ENCODE assay signal across 8 cellular contexts in the genomic region with DNA sequence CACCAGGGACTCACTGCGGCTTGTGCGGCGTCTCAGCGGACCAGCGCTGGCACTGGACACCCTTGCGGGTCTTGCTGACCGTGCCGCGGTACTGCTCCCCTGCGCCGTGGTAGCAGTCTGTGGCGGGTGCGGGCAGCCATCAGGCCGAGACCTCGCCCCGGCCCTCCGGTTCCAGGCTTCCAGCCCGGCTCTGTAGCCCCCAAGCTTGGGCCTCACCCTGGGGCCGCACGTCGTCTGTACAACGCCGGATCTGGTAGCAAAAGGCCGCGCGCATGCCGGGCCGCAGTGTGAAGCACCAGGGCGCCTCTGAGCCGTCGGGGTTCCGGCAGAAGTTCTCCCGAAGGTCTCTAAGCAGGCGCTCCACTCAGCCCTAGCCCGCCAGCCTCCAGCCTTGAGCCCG. TPM values are rescaled to one million over a fixed set of nuclear protein-coding genes. Genes with fewer than 3 reads are reported as not detected.
DNase-seq lines count a peak whose midpoint lies in the region; ATAC-seq, FAIRE-seq and TF ChIP-seq lines count a peak whose summit lies in the region.
"Not testable (repeated sequence)": the region's sequence is repeated elsewhere in the genome, so short reads cannot be mapped to it uniquely, and the experiment has no call there.

No MANE protein-coding gene starts in this region.

- H3K4me1 ChIP-seq in NT2/D1 (ENCODE audit: insufficient read depth, insufficient read length); H1 (replicated peaks in 1 of 4; ENCODE audit: control insufficient read depth in 3 of 4, insufficient read depth in 4 of 4, low read length in 3 of 4); iPS-15b (ENCODE audit: control insufficient read depth, insufficient read depth, low read length): not testable (repeated sequence)
- H3K4me1 ChIP-seq in upper lobe of left lung, result peaks cover 20 to 39% (median 25%) of the 10 kb centered on the region in 4 donors

- peaks cover 14% of the 10 kb centered on the region for H3K23me2 ChIP-seq in H1 (ENCODE audit: low read depth, low read length)

- not testable (repeated sequence) for H3K4me3 ChIP-seq in NT2/D1 (ENCODE audit: insufficient read length, low read depth)
- peak overlapping the region in 3 of 4 experiments; percentile 49 to 74 (median 54); a peak in 6 of 8 replicates for H3K4me3 ChIP-seq in H1 (ENCODE audit: extremely low read depth in 1 of 4, insufficient read depth in 2 of 4, low read depth in 3 of 4, low read length in 4 of 4)
- H3K4me3 ChIP-seq in iPS-15b (ENCODE audit: low read depth, low read length), result peak overlapping the region; percentile 52
- peak overlapping the region in 4 of 7 experiments; percentile 29 to 40 (median 36) for H3K4me3 ChIP-seq in skin epidermis
- peak overlapping the region in 3 of 4 donors; percentile 33 to 42 (median 42) for H3K4me3 ChIP-seq in upper lobe of left lung

- H4K20me1 ChIP-seq in H1 (replicated peaks in 1 of 2; ENCODE audit: control insufficient read depth in 1 of 2, insufficient read depth in 2 of 2, low read length in 2 of 2), result not testable (repeated sequence)

- POLR2A ChIA-PET in H1 (lab: Charles Lee; ENCODE audit: partially characterized antibody), result interaction anchor here (0.7 kb wide), 1 partner anchor 19 kb away, joined by 3 read pairs; no protein-coding TSS in a partner anchor
- POLR2A ChIA-PET in naive thymus-derived CD8-positive, alpha-beta T cell (lab: Charles Lee), result not testable (repeated sequence)

- not testable (repeated sequence) for H4K91ac ChIP-seq in H1 (replicated peaks; ENCODE audit: insufficient read length, low read length)

- not testable (repeated sequence) for H3K56ac ChIP-seq in H1 (replicated peaks; ENCODE audit: insufficient read length, low read depth, low read length)

- not testable (repeated sequence) for TF ChIP-seq EP300 in H1 (IDR thresholded peaks at IDR 0.05; ENCODE audit: borderline replicate concordance in 1 of 2, low read depth in 2 of 2, low read length in 2 of 2); upper lobe of left lung (IDR thresholded peaks at IDR 0.05)

- H3K9me3 Mint-ChIP-seq in activated T-helper 17 cell treated with anti-CD3 and anti-CD28 coated beads, Interleukin-2, amount 50 U/mL, for 72 hours; naive thymus-derived CD8-positive, alpha-beta T cell: not testable (repeated sequence)

- not testable (repeated sequence) for H3K23ac ChIP-seq in H1 (ENCODE audit: insufficient read length)

- not testable (repeated sequence) for H2BK15ac ChIP-seq in H1 (ENCODE audit: low read length)

- H2BK120ac ChIP-seq in H1 (replicated peaks; ENCODE audit: low read depth, low read length), result not testable (repeated sequence)

- not testable (repeated sequence) for H3K27ac ChIP-seq in H1 (ENCODE audit: low read depth, low read length); skin epidermis; upper lobe of left lung

- FAIRE-seq in H1 (lab: Jason Lieb, UNC), result not testable (repeated sequence)

- WGBS in H1 (ENCODE audit: extremely low coverage in 1 of 2, insufficient coverage in 1 of 2, insufficient read length in 1 of 2, insufficient replicate concordance in 2 of 2, low coverage in 1 of 2, low lambda C conversion rate in 2 of 2, missing lambda C conversion rate in 1 of 2), 2 experiments, result 24% methylated on average over 20 of the region's 36 CpGs; no CpG with 5 or more reads in 1 of the 2 experiments
- 26% methylated on average over 16 of the region's 36 CpGs; no CpG with 5 or more reads in 1 of the 2 donors for WGBS in upper lobe of left lung, 2 donors

- not testable (repeated sequence) for TF ChIP-seq RAD21 in H1 (IDR thresholded peaks at IDR 0.05 in 1 of 2, conservative IDR thresholded peaks at IDR 0.05 in 1 of 2; ENCODE audit: low read depth in 2 of 2, low read length in 2 of 2)

- DNase-seq in ELF-1 (ENCODE audit: low read depth, low spot score) (peak; percentile 26), H1 (ENCODE audit: low read depth in 1 of 2, low spot score in 2 of 2) (peak in 1 of 2 experiments; percentile 64), upper lobe of left lung (peak in 1 of 2 donors; percentile 81)
- DNase-seq in NT2/D1 (ENCODE audit: low read depth, low spot score); naive thymus-derived CD8-positive, alpha-beta T cell: not testable (repeated sequence)

- peaks cover 25% of the 10 kb centered on the region for H3K36me3 Mint-ChIP-seq in activated T-helper 17 cell treated with anti-CD3 and anti-CD28 coated beads, Interleukin-2, amount 50 U/mL, for 72 hours (ENCODE audit: low read depth)
- H3K36me3 Mint-ChIP-seq in naive thymus-derived CD8-positive, alpha-beta T cell, result not testable (repeated sequence)

- not testable (repeated sequence) for H3K79me2 ChIP-seq in H1 (ENCODE audit: control insufficient read depth in 1 of 2, insufficient read depth in 2 of 2, low read length in 2 of 2)

- not testable (repeated sequence) for H3K27me3 Mint-ChIP-seq in activated T-helper 17 cell treated with anti-CD3 and anti-CD28 coated beads, Interleukin-2, amount 50 U/mL, for 72 hours; naive thymus-derived CD8-positive, alpha-beta T cell

- H2BK5ac ChIP-seq in H1 (ENCODE audit: low read depth, low read length), result not testable (repeated sequence)

- not testable (repeated sequence) for H3K4ac ChIP-seq in H1 (replicated peaks; ENCODE audit: insufficient read length, low read depth, low read length)

- H2AK5ac ChIP-seq in H1 (ENCODE audit: low read depth, low read length), result not testable (repeated sequence)

- H3K27me3 ChIP-seq in NT2/D1 (ENCODE audit: insufficient read depth, insufficient read length); H1 (replicated peaks in 1 of 4; ENCODE audit: control insufficient read depth in 3 of 4, extremely low read depth in 1 of 4, insufficient read depth in 3 of 4, low read length in 3 of 4); iPS-15b (ENCODE audit: control insufficient read depth, insufficient read depth, low read length); upper lobe of left lung: not testable (repeated sequence)

- H3K36me3 ChIP-seq in NT2/D1 (ENCODE audit: insufficient read depth, insufficient read length, low read length) (peaks cover 41% of the 10 kb centered on the region), H1 (ENCODE audit: control insufficient read depth in 2 of 4, insufficient read depth in 4 of 4, low read length in 3 of 4) (peaks cover 19 to 31% (median 28%) of the 10 kb centered on the region in 4 experiments), iPS-15b (ENCODE audit: control insufficient read depth, insufficient read depth, low read length) (peaks cover 36% of the 10 kb centered on the region), upper lobe of left lung (peaks cover 9 to 41% (median 35%) of the 10 kb centered on the region in 4 donors)

- TF ChIP-seq CTCF in H1 (IDR thresholded peaks at IDR 0.05; ENCODE audit: control extremely low read depth in 1 of 3, insufficient read depth in 1 of 3, low read depth in 1 of 3, low read length in 3 of 3); upper lobe of left lung (IDR thresholded peaks at IDR 0.05): not testable (repeated sequence)

- not testable (repeated sequence) for H3K27ac Mint-ChIP-seq in activated T-helper 17 cell treated with anti-CD3 and anti-CD28 coated beads, Interleukin-2, amount 50 U/mL, for 72 hours; naive thymus-derived CD8-positive, alpha-beta T cell

- H2AFZ ChIP-seq in H1 (ENCODE audit: low read length), result not testable (repeated sequence)

- H3K4me1 Mint-ChIP-seq in activated T-helper 17 cell treated with anti-CD3 and anti-CD28 coated beads, Interleukin-2, amount 50 U/mL, for 72 hours, result not testable (repeated sequence)
- H3K4me1 Mint-ChIP-seq in naive thymus-derived CD8-positive, alpha-beta T cell, result peaks cover 9 to 36% (median 31%) of the 10 kb centered on the region in 4 donors

- peak overlapping the region; percentile 96 for H3K4me3 Mint-ChIP-seq in activated T-helper 17 cell treated with anti-CD3 and anti-CD28 coated beads, Interleukin-2, amount 50 U/mL, for 72 hours
- H3K4me3 Mint-ChIP-seq in naive thymus-derived CD8-positive, alpha-beta T cell, result peak overlapping the region in 5 of 10 donors; percentile 19 to 98 (median 75)

- H3K14ac ChIP-seq in H1 (ENCODE audit: insufficient read length), result not testable (repeated sequence)

- CTCF ChIA-PET in H1 (lab: Charles Lee; ENCODE audit: partially characterized antibody), result not testable (repeated sequence)

- peak overlapping the region; percentile 21 for H3K9ac ChIP-seq in NT2/D1 (ENCODE audit: insufficient read length, low read depth)
- not testable (repeated sequence) for H3K9ac ChIP-seq in H1 (replicated peaks in 1 of 4; ENCODE audit: extremely low read depth in 1 of 4, low read depth in 3 of 4, low read length in 3 of 4)
- H3K9ac ChIP-seq in iPS-15b (ENCODE audit: low read depth, low read length), result peak overlapping the region; percentile 24

- not testable (repeated sequence) for H3K79me1 ChIP-seq in H1 (ENCODE audit: low read depth, low read length)

- not testable (repeated sequence) for H4K8ac ChIP-seq in H1 (ENCODE audit: extremely low read depth, insufficient read depth, low read length)

- H2BK12ac ChIP-seq in H1 (ENCODE audit: low read depth, low read length), result not testable (repeated sequence)

- peak; percentile 0 for ATAC-seq in activated T-helper 17 cell treated with anti-CD3 and anti-CD28 coated beads, Interleukin-2, amount 50 U/mL, for 72 hours (replicated peaks)
- peak; percentile 0 to 6 for ATAC-seq in naive thymus-derived CD8-positive, alpha-beta T cell
- not testable (repeated sequence) for ATAC-seq in upper lobe of left lung (ENCODE audit: low FRiP score in 2 of 2)

- not testable (repeated sequence) for H4K5ac ChIP-seq in H1 (ENCODE audit: insufficient read length, low read depth, low read length)

- H3K18ac ChIP-seq in H1 (ENCODE audit: extremely low read depth, low read length), result not testable (repeated sequence)

- H2BK20ac ChIP-seq in H1 (ENCODE audit: low read length), result not testable (repeated sequence)

- H3K4me2 ChIP-seq in H1 (ENCODE audit: insufficient read depth in 1 of 2, low read depth in 2 of 2, low read length in 2 of 2), result peak overlapping the region; percentile 77 to 99

- H3K9me3 ChIP-seq in NT2/D1 (ENCODE audit: insufficient read depth, low read length); H1 (ENCODE audit: insufficient read depth in 2 of 2, low read depth in 1 of 2, low read length in 1 of 2); iPS-15b (ENCODE audit: control insufficient read depth, insufficient read depth, low read length); upper lobe of left lung: not testable (repeated sequence)

- not testable (repeated sequence) for TF ChIP-seq POLR2A in H1 (IDR thresholded peaks at IDR 0.05; ENCODE audit: control extremely low read depth in 1 of 2, low read depth in 2 of 2, low read length in 2 of 2); upper lobe of left lung (IDR thresholded peaks at IDR 0.05)

RNA-seq across cellular contexts. Expression of a gene that starts 3.4 kb away (rescaled TPM):
- 10 to 100 TPM in 1 of 2 donors, 1 to 10 TPM in 1; 8.4 to 28.2 TPM for total RNA-seq in activated T-helper 17 cell treated with anti-CD3 and anti-CD28 coated beads, Interleukin-2, amount 50 U/mL, for 72 hours
- total RNA-seq in H1 (2021; fragmentation: NEBNext Ultra II Directional; extraction: Animal tissue kit (Norgen Biotek cat#: 25700)), result 6.2 and 8.5 TPM in 2 replicates
- 9.5 and 14.2 TPM in 2 replicates for polyA plus RNA-seq in H1 (2011; rRNA removed)
- polyA plus RNA-seq in H1 (2011; cell fraction: cytosol; rRNA removed), result 13.9 TPM
- 85.9 TPM for polyA plus RNA-seq in H1 (2011; cell fraction: nucleus; rRNA removed)
- polyA plus RNA-seq in H1 (2012, experiment 1 of 2), result 9.0 to 11.8 TPM (median 9.3 TPM) in 4 replicates
- polyA plus RNA-seq in H1 (2012, experiment 2 of 2), result 4.6 TPM
- polyA plus RNA-seq in H1 (2013, experiment 1 of 2), result 8.6 TPM
- polyA plus RNA-seq in H1 (2013, experiment 2 of 2), result 7.0 TPM
- polyA minus RNA-seq in H1 (2011; rRNA and poly(A)+ RNA removed), result 6.0 and 7.3 TPM in 2 replicates
- 13.4 TPM for polyA minus RNA-seq in H1 (2011; cell fraction: cytosol; rRNA and poly(A)+ RNA removed)
- 23.3 TPM for polyA minus RNA-seq in H1 (2011; cell fraction: nucleus; rRNA and poly(A)+ RNA removed)
- 10 to 100 TPM; 13.3 to 13.7 TPM for total RNA-seq in naive thymus-derived CD8-positive, alpha-beta T cell
- polyA plus RNA-seq in naive thymus-derived CD8-positive, alpha-beta T cell, result 1 to 10 TPM in 1 of 3 donors, under 1 TPM in 2; 0.29 to 1.1 (median 0.74) TPM
- total RNA-seq in upper lobe of left lung, result 10 to 100 TPM in 5 of 6 donors, 1 to 10 TPM in 1; 8.9 to 58.7 (median 18.1) TPM

RNA-seq across cellular contexts. Expression of a gene that starts 3.5 kb away (rescaled TPM):
- 10 to 100 TPM; 22.8 to 44.5 TPM for total RNA-seq in activated T-helper 17 cell treated with anti-CD3 and anti-CD28 coated beads, Interleukin-2, amount 50 U/mL, for 72 hours
- total RNA-seq in H1 (2021; fragmentation: NEBNext Ultra II Directional; extraction: Animal tissue kit (Norgen Biotek cat#: 25700)), result 30.5 and 34.2 TPM in 2 replicates
- 57.7 and 71.5 TPM in 2 replicates for polyA plus RNA-seq in H1 (2011; rRNA removed)
- polyA plus RNA-seq in H1 (2011; cell fraction: cytosol; rRNA removed), result 42.3 TPM
- polyA plus RNA-seq in H1 (2011; cell fraction: nucleus; rRNA removed), result 154 TPM
- 14.4 to 33.7 TPM (median 28.7 TPM) in 4 replicates for polyA plus RNA-seq in H1 (2012, experiment 1 of 2)
- polyA plus RNA-seq in H1 (2012, experiment 2 of 2), result 25.2 TPM
- 25.4 TPM for polyA plus RNA-seq in H1 (2013, experiment 1 of 2)
- polyA plus RNA-seq in H1 (2013, experiment 2 of 2), result 26.8 TPM
- polyA minus RNA-seq in H1 (2011; rRNA and poly(A)+ RNA removed), result 49.8 TPM in 2 replicates
- polyA minus RNA-seq in H1 (2011; cell fraction: cytosol; rRNA and poly(A)+ RNA removed), result 26.6 TPM
- polyA minus RNA-seq in H1 (2011; cell fraction: nucleus; rRNA and poly(A)+ RNA removed), result 51.9 TPM
- total RNA-seq in naive thymus-derived CD8-positive, alpha-beta T cell, result 10 to 100 TPM; 66.4 to 70.0 TPM
- polyA plus RNA-seq in naive thymus-derived CD8-positive, alpha-beta T cell, result 10 to 100 TPM in 2 of 3 donors, 1 to 10 TPM in 1; 8.8 to 20.4 (median 10.5) TPM
- total RNA-seq in upper lobe of left lung, result 10 to 100 TPM; 14.2 to 71.2 (median 42.2) TPM

RNA-seq across cellular contexts. Expression of a gene that starts 11.7 kb away (rescaled TPM):
- 100 to 1,000 TPM in 1 of 2 donors, 10 to 100 TPM in 1; 88.6 to 184 TPM for total RNA-seq in activated T-helper 17 cell treated with anti-CD3 and anti-CD28 coated beads, Interleukin-2, amount 50 U/mL, for 72 hours
- 222 and 236 TPM in 2 replicates for total RNA-seq in H1 (2021; fragmentation: NEBNext Ultra II Directional; extraction: Animal tissue kit (Norgen Biotek cat#: 25700))
- 260 and 275 TPM in 2 replicates for polyA plus RNA-seq in H1 (2011; rRNA removed)
- 237 TPM for polyA plus RNA-seq in H1 (2011; cell fraction: cytosol; rRNA removed)
- 509 TPM for polyA plus RNA-seq in H1 (2011; cell fraction: nucleus; rRNA removed)
- 188 to 293 TPM (median 261 TPM) in 4 replicates for polyA plus RNA-seq in H1 (2012, experiment 1 of 2)
- 246 TPM for polyA plus RNA-seq in H1 (2012, experiment 2 of 2)
- 99.8 TPM for polyA plus RNA-seq in H1 (2013, experiment 1 of 2)
- 92.7 TPM for polyA plus RNA-seq in H1 (2013, experiment 2 of 2)
- polyA minus RNA-seq in H1 (2011; rRNA and poly(A)+ RNA removed), result 303 and 366 TPM in 2 replicates
- 156 TPM for polyA minus RNA-seq in H1 (2011; cell fraction: cytosol; rRNA and poly(A)+ RNA removed)
- polyA minus RNA-seq in H1 (2011; cell fraction: nucleus; rRNA and poly(A)+ RNA removed), result 198 TPM
- 100 to 1,000 TPM; 137 to 139 TPM for total RNA-seq in naive thymus-derived CD8-positive, alpha-beta T cell
- polyA plus RNA-seq in naive thymus-derived CD8-positive, alpha-beta T cell, result 100 to 1,000 TPM; 105 to 131 (median 114) TPM
- 100 to 1,000 TPM in 1 of 6 donors, 10 to 100 TPM in 5; 54.7 to 104 (median 92.8) TPM for total RNA-seq in upper lobe of left lung

RNA-seq across cellular contexts. Expression of a gene that starts 33.6 kb away (rescaled TPM):
- total RNA-seq in activated T-helper 17 cell treated with anti-CD3 and anti-CD28 coated beads, Interleukin-2, amount 50 U/mL, for 72 hours, result under 1 TPM in 1 of 2 donors, not detected in 1; 0.29 TPM
- 1.6 and 2.9 TPM in 2 replicates for total RNA-seq in H1 (2021; fragmentation: NEBNext Ultra II Directional; extraction: Animal tissue kit (Norgen Biotek cat#: 25700))
- 8.8 and 13.1 TPM in 2 replicates for polyA plus RNA-seq in H1 (2011; rRNA removed)
- polyA plus RNA-seq in H1 (2011; cell fraction: cytosol; rRNA removed), result 5.9 TPM
- polyA plus RNA-seq in H1 (2011; cell fraction: nucleus; rRNA removed), result 7.3 TPM
- 3.7 to 6.4 TPM (median 6.0 TPM) in 4 replicates for polyA plus RNA-seq in H1 (2012, experiment 1 of 2)
- 5.3 TPM for polyA plus RNA-seq in H1 (2012, experiment 2 of 2)
- 7.9 TPM for polyA plus RNA-seq in H1 (2013, experiment 1 of 2)
- 7.7 TPM for polyA plus RNA-seq in H1 (2013, experiment 2 of 2)
- polyA minus RNA-seq in H1 (2011; rRNA and poly(A)+ RNA removed), result 3.1 and 3.4 TPM in 2 replicates
- 8.0 TPM for polyA minus RNA-seq in H1 (2011; cell fraction: cytosol; rRNA and poly(A)+ RNA removed)
- 14.2 TPM for polyA minus RNA-seq in H1 (2011; cell fraction: nucleus; rRNA and poly(A)+ RNA removed)
- total RNA-seq in naive thymus-derived CD8-positive, alpha-beta T cell, result 1 to 10 TPM; 1.0 to 1.1 TPM
- 1 to 10 TPM; 1.2 to 1.5 (median 1.2) TPM for polyA plus RNA-seq in naive thymus-derived CD8-positive, alpha-beta T cell
- total RNA-seq in upper lobe of left lung, result 1 to 10 TPM in 4 of 6 donors, under 1 TPM in 2; 0.13 to 3.2 (median 1.9) TPM

RNA-seq across cellular contexts. Expression of a gene that starts 37.9 kb away (rescaled TPM):
- total RNA-seq in activated T-helper 17 cell treated with anti-CD3 and anti-CD28 coated beads, Interleukin-2, amount 50 U/mL, for 72 hours, result 10 to 100 TPM; 22.4 to 38.7 TPM
- total RNA-seq in H1 (2021; fragmentation: NEBNext Ultra II Directional; extraction: Animal tissue kit (Norgen Biotek cat#: 25700)), result 23.9 and 24.0 TPM in 2 replicates
- polyA plus RNA-seq in H1 (2011; rRNA removed), result 20.9 and 26.6 TPM in 2 replicates
- 22.7 TPM for polyA plus RNA-seq in H1 (2011; cell fraction: cytosol; rRNA removed)
- polyA plus RNA-seq in H1 (2011; cell fraction: nucleus; rRNA removed), result 27.5 TPM
- polyA plus RNA-seq in H1 (2012, experiment 1 of 2), result 11.9 to 25.8 TPM (median 24.2 TPM) in 4 replicates
- 21.9 TPM for polyA plus RNA-seq in H1 (2012, experiment 2 of 2)
- 8.3 TPM for polyA plus RNA-seq in H1 (2013, experiment 1 of 2)
- 9.1 TPM for polyA plus RNA-seq in H1 (2013, experiment 2 of 2)
- polyA minus RNA-seq in H1 (2011; rRNA and poly(A)+ RNA removed), result 24.6 and 27.9 TPM in 2 replicates
- 15.9 TPM for polyA minus RNA-seq in H1 (2011; cell fraction: cytosol; rRNA and poly(A)+ RNA removed)
- 27.7 TPM for polyA minus RNA-seq in H1 (2011; cell fraction: nucleus; rRNA and poly(A)+ RNA removed)
- 10 to 100 TPM; 21.6 to 22.2 TPM for total RNA-seq in naive thymus-derived CD8-positive, alpha-beta T cell
- polyA plus RNA-seq in naive thymus-derived CD8-positive, alpha-beta T cell, result 10 to 100 TPM in 2 of 3 donors, 1 to 10 TPM in 1; 7.5 to 14.8 (median 12.3) TPM
- 10 to 100 TPM; 17.8 to 45.8 (median 41.3) TPM for total RNA-seq in upper lobe of left lung
